ENCODE assay signal across 16 cellular contexts in genomic region chr1:2302292-2302925, GRCh38.
DNase-seq lines count a peak whose midpoint lies in the region; ATAC-seq and TF ChIP-seq lines count a peak whose summit lies in the region.
"Had no signal": no experiment of that assay in that cellular context is flagged by ENCODE, and none has a peak within 500 bp of the region (broad histone marks: within the 10 kb centered on the region; RNA-seq: fewer than 3 reads in every experiment).

No MANE protein-coding gene starts in this region.

- H3K4me3 Mint-ChIP-seq in activated naive CD4-positive, alpha-beta T cell treated with anti-CD3 and anti-CD28 coated beads for 36 hours: no peak overlapping the region
- H3K4me3 Mint-ChIP-seq in WTC11 (no peak overlapping the region), immature natural killer cell (peak overlapping the region in 2 of 5 donors; percentile 18 to 35)
- no peak overlapping the region for H3K4me3 Mint-ChIP-seq in stimulated activated naive B cell treated with anti-CD40 and anti-IgM and Interleukin-4, amounts not matched to agents 10 μg/mL and 1 μg/mL and 100 μg/mL, for 72 hours

- DNase-seq in activated naive CD4-positive, alpha-beta T cell treated with anti-CD3 and anti-CD28 coated beads for 36 hours: no peak
- no peak for DNase-seq in activated naive CD4-positive, alpha-beta T cell (lab: John Stamatoyannopoulos, UW)
- DNase-seq in WTC11 (ENCODE audit: low spot score) (no peak), immature natural killer cell (no peak), NCI-H1436 treated with DMSO at 0.1 percent for 48 hours (lab: John Stamatoyannopoulos, UW) (no peak)
- DNase-seq in stimulated activated naive B cell treated with anti-CD40 and anti-IgM and Interleukin-4, amounts not matched to agents 10 μg/mL and 1 μg/mL and 100 μg/mL, for 72 hours: no peak
- DNase-seq: brain microvascular endothelial cell, COR-L47, kidney glomerular epithelial cell, NCI-H1105, NCI-H774, uterus had no signal

- no peaks in the 10 kb centered on the region for H3K9me3 Mint-ChIP-seq in activated naive CD4-positive, alpha-beta T cell treated with anti-CD3 and anti-CD28 coated beads for 36 hours
- no peaks in the 10 kb centered on the region for H3K9me3 Mint-ChIP-seq in WTC11
- H3K9me3 Mint-ChIP-seq in immature natural killer cell: no peaks in the 10 kb centered on the region
- H3K9me3 Mint-ChIP-seq in stimulated activated naive B cell treated with anti-CD40 and anti-IgM and Interleukin-4, amounts not matched to agents 10 μg/mL and 1 μg/mL and 100 μg/mL, for 72 hours: no peaks in the 10 kb centered on the region

- CTCF ChIA-PET in activated naive CD4-positive, alpha-beta T cell treated with anti-CD3 and anti-CD28 coated beads for 36 hours (lab: Charles Lee): interaction anchor here (2.0 to 2.7 kb wide), 2 partner anchors 12 to 13 kb away, joined by 4 to 12 read pairs; no protein-coding TSS in a partner anchor
- CTCF ChIA-PET in WTC11 (lab: Charles Lee): interaction anchor here (3.0 kb wide), 1 partner anchor 13 kb away, joined by 13 read pairs; no protein-coding TSS in a partner anchor

- peaks cover 47% of the 10 kb centered on the region for H3K4me1 Mint-ChIP-seq in activated naive CD4-positive, alpha-beta T cell treated with anti-CD3 and anti-CD28 coated beads for 36 hours (ENCODE audit: low read depth)
- H3K4me1 Mint-ChIP-seq in WTC11: peaks cover 5% of the 10 kb centered on the region; the same call in 1 of the 2 replicates
- H3K4me1 Mint-ChIP-seq in immature natural killer cell: peaks cover 39 to 55% of the 10 kb centered on the region in 2 donors
- H3K4me1 Mint-ChIP-seq in stimulated activated naive B cell treated with anti-CD40 and anti-IgM and Interleukin-4, amounts not matched to agents 10 μg/mL and 1 μg/mL and 100 μg/mL, for 72 hours: peaks cover 26 to 67% of the 10 kb centered on the region in 2 donors

- no peak for TF ChIP-seq CTCF in WTC11 (IDR thresholded peaks at IDR 0.05)

- intact Hi-C loops in activated naive CD4-positive, alpha-beta T cell treated with anti-CD3 and anti-CD28 coated beads for 36 hours (cut with micrococcal nuclease): loop anchor here (5.0 kb wide), 1 partner anchor 245 kb away; no protein-coding TSS in a partner anchor

- H3K27ac Mint-ChIP-seq in activated naive CD4-positive, alpha-beta T cell treated with anti-CD3 and anti-CD28 coated beads for 36 hours: peak overlapping the region; percentile 98
- peak overlapping the region; percentile 32; the same call in 1 of the 2 replicates for H3K27ac Mint-ChIP-seq in WTC11
- peak overlapping the region in 5 of 6 donors; percentile 87 to 100 (median 99) for H3K27ac Mint-ChIP-seq in immature natural killer cell
- peak overlapping the region; percentile 98 for H3K27ac Mint-ChIP-seq in stimulated activated naive B cell treated with anti-CD40 and anti-IgM and Interleukin-4, amounts not matched to agents 10 μg/mL and 1 μg/mL and 100 μg/mL, for 72 hours

- POLR2A ChIA-PET in WTC11 (lab: Charles Lee): no interaction called here

- H3K27me3 Mint-ChIP-seq in activated naive CD4-positive, alpha-beta T cell treated with anti-CD3 and anti-CD28 coated beads for 36 hours (ENCODE audit: low read depth): no peaks in the 10 kb centered on the region
- H3K27me3 Mint-ChIP-seq in WTC11 (ENCODE audit: low read depth) (no peaks in the 10 kb centered on the region), immature natural killer cell (ENCODE audit: low read depth in 3 of 3) (peaks cover 18 to 45% (median 43%) of the 10 kb centered on the region in 3 donors)
- no peaks in the 10 kb centered on the region for H3K27me3 Mint-ChIP-seq in stimulated activated naive B cell treated with anti-CD40 and anti-IgM and Interleukin-4, amounts not matched to agents 10 μg/mL and 1 μg/mL and 100 μg/mL, for 72 hours

- ATAC-seq in WTC11: no peak
- no peak for ATAC-seq in stimulated activated naive B cell treated with anti-CD40 and anti-IgM and Interleukin-4, amounts not matched to agents 10 μg/mL and 1 μg/mL and 100 μg/mL, for 72 hours (replicated peaks)
- no peak for ATAC-seq in HG02885 (IDR thresholded peaks at IDR 0.05; ENCODE audit: poor library complexity, unreplicated experiment)
- no peak for ATAC-seq in HG03159 (IDR thresholded peaks at IDR 0.05; ENCODE audit: unreplicated experiment)
- ATAC-seq: Panc1, pancreas had no signal

- H3K36me3 Mint-ChIP-seq in activated naive CD4-positive, alpha-beta T cell treated with anti-CD3 and anti-CD28 coated beads for 36 hours (ENCODE audit: low read depth): peaks cover 22% of the 10 kb centered on the region
- H3K36me3 Mint-ChIP-seq in WTC11: peaks cover 10% of the 10 kb centered on the region
- peaks cover 4 to 5% (median 4%) of the 10 kb centered on the region in 3 donors for H3K36me3 Mint-ChIP-seq in immature natural killer cell
- peaks cover 25 to 36% of the 10 kb centered on the region in 2 donors for H3K36me3 Mint-ChIP-seq in stimulated activated naive B cell treated with anti-CD40 and anti-IgM and Interleukin-4, amounts not matched to agents 10 μg/mL and 1 μg/mL and 100 μg/mL, for 72 hours

TF ChIP-seq in WTC11, 78 proteins besides CTCF, POLR2A, EP300 and RAD21 (continues in another document):
- no peak for TF ChIP-seq GABPB1 (CRISPR knock-in tag; IDR thresholded peaks at IDR 0.05)
- TF ChIP-seq RORB (CRISPR knock-in tag; IDR thresholded peaks at IDR 0.05): no peak
- no peak for TF ChIP-seq ZNF219 (CRISPR knock-in tag; IDR thresholded peaks at IDR 0.05; ENCODE audit: borderline replicate concordance)
- TF ChIP-seq ZNF425 (CRISPR knock-in tag; conservative IDR thresholded peaks at IDR 0.05): no peak
- no peak for TF ChIP-seq ZMAT4 (CRISPR knock-in tag; IDR thresholded peaks at IDR 0.05)
- no peak for TF ChIP-seq SP1 (CRISPR knock-in tag; conservative IDR thresholded peaks at IDR 0.05)
- no peak for TF ChIP-seq AR (CRISPR knock-in tag; IDR thresholded peaks at IDR 0.05)
- no peak for TF ChIP-seq CDX4 (CRISPR knock-in tag; IDR thresholded peaks at IDR 0.05; ENCODE audit: borderline replicate concordance)
- TF ChIP-seq ZNF138 (CRISPR knock-in tag; conservative IDR thresholded peaks at IDR 0.05): no peak
- no peak for TF ChIP-seq TEAD1 (CRISPR knock-in tag; IDR thresholded peaks at IDR 0.05)
- TF ChIP-seq EMX1 (CRISPR knock-in tag; IDR thresholded peaks at IDR 0.05): no peak
- TF ChIP-seq GRHL2 (CRISPR knock-in tag; IDR thresholded peaks at IDR 0.05; ENCODE audit: insufficient replicate concordance, severe bottlenecking): no peak
- TF ChIP-seq OVOL2 (CRISPR knock-in tag; IDR thresholded peaks at IDR 0.05; ENCODE audit: borderline replicate concordance): no peak
- no peak for TF ChIP-seq ATF1 (CRISPR knock-in tag; IDR thresholded peaks at IDR 0.05)
- no peak for TF ChIP-seq TCF7 (CRISPR knock-in tag; IDR thresholded peaks at IDR 0.05; ENCODE audit: low read depth)

Comparison
In these comparisons a context has a peak if more than half of its experiments do, and no peak if none do; other contexts are left out.
1. H3K27ac Mint-ChIP-seq: peak in every context shown above with its lines; median percentile 99 in immature natural killer cell; 98 in activated naive CD4-positive, alpha-beta T cell treated with anti-CD3 and anti-CD28 coated beads for 36 hours; 98 in stimulated activated naive B cell treated with anti-CD40 and anti-IgM and Interleukin-4, amounts not matched to agents 10 μg/mL and 1 μg/mL and 100 μg/mL, for 72 hours; 32 in WTC11.